In genomic region chr12:25151476-25151875, GRCh38 we compare ENCODE assay signal across 9 cellular contexts. TPM values are rescaled to one million over a fixed set of nuclear protein-coding genes. Genes with fewer than 3 reads are reported as not detected.
A peak's percentile ranks its signal among the peaks of the same experiment; 100 is the strongest.
DNase-seq lines count a peak whose midpoint lies in the region; ATAC-seq and TF ChIP-seq lines count a peak whose summit lies in the region.
"Had no signal": no experiment of that assay in that cellular context is flagged by ENCODE, and none has a peak within 500 bp of the region (broad histone marks: within the 10 kb centered on the region; RNA-seq: fewer than 3 reads in every experiment).

No MANE protein-coding gene starts in this region.

- CTCF ChIA-PET in HEK293 (lab: Yijun Ruan, JAX), result interaction anchor here (0.6 to 5.8 kb wide), 5 partner anchors 20 to 1733 kb away, joined by 4 to 28 read pairs (median 4); no protein-coding TSS in a partner anchor

- TF ChIP-seq POLR2A in prostate gland (IDR thresholded peaks at IDR 0.05), result no peak

- H3K36me3 ChIP-seq in HEK293 (ENCODE audit: control insufficient read depth in 2 of 2, insufficient read depth in 1 of 2, low read length in 2 of 2) (no peaks in the 10 kb centered on the region), prostate gland (no peaks in the 10 kb centered on the region)

- peak; percentile 96 for DNase-seq in amniotic epithelial cell (ENCODE audit: low read depth)
- peak in 2 of 3 donors; percentile 61 to 74 for DNase-seq in right cardiac atrium
- DNase-seq in stromal cell of bone marrow (ENCODE audit: low read depth), result peak; percentile 95
- DNase-seq in prostate gland (ENCODE audit: low spot score), result no peak
- DNase-seq in stimulated activated CD4-positive, alpha-beta T cell treated with anti-CD3 and anti-CD28 coated beads, Interleukin-4, amount 100 ng/mL, for 4 hours, result no peak
- no peak for DNase-seq in GM10266 (ENCODE audit: extremely low spot score)
- DNase-seq: NCI-H345 had no signal

- H3K4me1 ChIP-seq in HEK293 (ENCODE audit: control insufficient read depth, insufficient read depth, low read length), result no peaks in the 10 kb centered on the region
- no peaks in the 10 kb centered on the region for H3K4me1 ChIP-seq in right cardiac atrium (ENCODE audit: control insufficient read depth, insufficient read depth, low read length)
- no peaks in the 10 kb centered on the region for H3K4me1 ChIP-seq in prostate gland (replicated peaks)

- H3K27ac ChIP-seq in HEK293 (ENCODE audit: extremely low read depth, low read depth, low read length), result no peak overlapping the region
- H3K27ac ChIP-seq in right cardiac atrium (ENCODE audit: low read length), result no peak overlapping the region
- H3K27ac ChIP-seq in prostate gland, result no peak overlapping the region

- TF ChIP-seq CTCF in HEK293 (tag by site-specific recombination; IDR thresholded peaks at IDR 0.05), result no peak
- no peak for TF ChIP-seq CTCF in prostate gland (IDR thresholded peaks at IDR 0.05)
- no peak for TF ChIP-seq CTCF in GM10266 (IDR thresholded peaks at IDR 0.05; ENCODE audit: control insufficient read depth, insufficient read depth, low read depth, missing control alignments)

- intact Hi-C loops in right cardiac atrium (cut with DNase I) (no loop called here), prostate gland (cut with DNase I) (no loop called here)

- WGBS in right cardiac atrium, result 36% methylated on average over 5 of the region's 5 CpGs
- 53% methylated on average over 5 of the region's 5 CpGs for WGBS in prostate gland

- H3K9me3 ChIP-seq in HEK293 (ENCODE audit: control insufficient read depth, insufficient read depth, low read depth, low read length), result no peaks in the 10 kb centered on the region
- no peaks in the 10 kb centered on the region for H3K9me3 ChIP-seq in right cardiac atrium (ENCODE audit: control insufficient read depth, low read length)
- H3K9me3 ChIP-seq in prostate gland, result no peaks in the 10 kb centered on the region

- H3K4me3 ChIP-seq in HEK293 (ENCODE audit: low read depth, low read length) (no peak overlapping the region), right cardiac atrium (ENCODE audit: low read length) (no peak overlapping the region), prostate gland (no peak overlapping the region)

- H3K27me3 ChIP-seq in right cardiac atrium (ENCODE audit: control insufficient read depth, insufficient read depth) (no peaks in the 10 kb centered on the region), prostate gland (replicated peaks; ENCODE audit: insufficient read depth) (no peaks in the 10 kb centered on the region)

- POLR2A ChIA-PET in HEK293 (lab: Yijun Ruan, JAX), result interaction anchor here (1.0 kb wide), 1 partner anchor 44 kb away, joined by 3 read pairs; the partner anchor contains the start of genes DNAI7 and ETFRF1

- peak; percentile 81 to 93 for ATAC-seq in right cardiac atrium
- no peak for ATAC-seq in HG02840 (IDR thresholded peaks at IDR 0.05; ENCODE audit: low FRiP score, unreplicated experiment)

TF ChIP-seq in HEK293, 187 proteins besides CTCF, POLR2A, EP300 and RAD21 (continues in another document):
- TF ChIP-seq ZBTB17 (tag by site-specific recombination; IDR thresholded peaks at IDR 0.05) (peak; percentile 71; the same call in 1 of the 2 replicates), OSR2 (tag by site-specific recombination; IDR thresholded peaks at IDR 0.05) (0 out of 2 replicates have a peak, but pooled peaks have one; percentile 28), ZNF660 (tag by site-specific recombination; IDR thresholded peaks at IDR 0.05) (peak; percentile 34; the same call in 1 of the 2 replicates), ATF2 (tag by site-specific recombination; IDR thresholded peaks at IDR 0.05; ENCODE audit: low read depth) (peak; percentile 68; the same call in 1 of the 2 replicates), ZBTB11 (tag by site-specific recombination; conservative IDR thresholded peaks at IDR 0.05; ENCODE audit: low read depth) (no peak), ZNF24 (tag by site-specific recombination; IDR thresholded peaks at IDR 0.05) (no peak), ZBTB20 (tag by site-specific recombination; IDR thresholded peaks at IDR 0.05) (peak; percentile 40; the same call in 1 of the 2 replicates), ZNF629 (tag by site-specific recombination; IDR thresholded peaks at IDR 0.05) (peak; percentile 47; the same call in 1 of the 2 replicates), KLF7 (tag by site-specific recombination; IDR thresholded peaks at IDR 0.05; ENCODE audit: borderline replicate concordance) (no peak), ZEB2 (tag by site-specific recombination; IDR thresholded peaks at IDR 0.05) (no peak), ZBTB21 (tag by site-specific recombination; IDR thresholded peaks at IDR 0.05) (peak; percentile 44; the same call in 1 of the 2 replicates), ZNF362 (tag by site-specific recombination; IDR thresholded peaks at IDR 0.05) (no peak), ZNF548 (tag by site-specific recombination; IDR thresholded peaks at IDR 0.05) (no peak), ZBTB48 (tag by site-specific recombination; IDR thresholded peaks at IDR 0.05) (no peak), ZNF10 (tag by site-specific recombination; IDR thresholded peaks at IDR 0.05) (no peak), TRIM28 (IDR thresholded peaks at IDR 0.05; ENCODE audit: borderline replicate concordance, low read length) (0 out of 2 replicates have a peak, but pooled peaks have one; percentile 45), ZNF426 (tag by site-specific recombination; IDR thresholded peaks at IDR 0.05) (no peak)
- TF ChIP-seq, protein P1, sequence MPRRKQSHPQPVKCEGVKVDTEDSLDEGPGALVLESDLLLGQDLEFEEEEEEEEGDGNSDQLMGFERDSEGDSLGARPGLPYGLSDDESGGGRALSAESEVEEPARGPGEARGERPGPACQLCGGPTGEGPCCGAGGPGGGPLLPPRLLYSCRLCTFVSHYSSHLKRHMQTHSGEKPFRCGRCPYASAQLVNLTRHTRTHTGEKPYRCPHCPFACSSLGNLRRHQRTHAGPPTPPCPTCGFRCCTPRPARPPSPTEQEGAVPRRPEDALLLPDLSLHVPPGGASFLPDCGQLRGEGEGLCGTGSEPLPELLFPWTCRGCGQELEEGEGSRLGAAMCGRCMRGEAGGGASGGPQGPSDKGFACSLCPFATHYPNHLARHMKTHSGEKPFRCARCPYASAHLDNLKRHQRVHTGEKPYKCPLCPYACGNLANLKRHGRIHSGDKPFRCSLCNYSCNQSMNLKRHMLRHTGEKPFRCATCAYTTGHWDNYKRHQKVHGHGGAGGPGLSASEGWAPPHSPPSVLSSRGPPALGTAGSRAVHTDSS (tag by site-specific recombination; IDR thresholded peaks at IDR 0.05), result no peak

RNA-seq across cellular contexts. Expression of gene DNAI7, which starts 43.5 kb away (rescaled TPM):
- 1 to 10 TPM in 3 of 4 donors, under 1 TPM in 1; 0.83 to 2.2 (median 1.7) TPM for total RNA-seq in right cardiac atrium
- polyA plus RNA-seq in right cardiac atrium, result 0.32 TPM
- 1 to 10 TPM; 1.5 to 3.8 TPM for total RNA-seq in prostate gland

RNA-seq across cellular contexts. Expression of gene ETFRF1, which starts 43.6 kb away (rescaled TPM):
- total RNA-seq in right cardiac atrium (10 to 100 TPM; 48.5 to 58.1 (median 54.2) TPM), prostate gland (10 to 100 TPM; 23.1 to 39.3 TPM)
- 76.0 TPM for polyA plus RNA-seq in right cardiac atrium

Comparison
In these comparisons a context has a peak if more than half of its experiments do, and no peak if none do; other contexts are left out.
1. DNase-seq: peak in amniotic epithelial cell (single experiment), right cardiac atrium (2 of 3) and stromal cell of bone marrow (single experiment); none in prostate gland (single experiment), stimulated activated CD4-positive, alpha-beta T cell treated with anti-CD3 and anti-CD28 coated beads, Interleukin-4, amount 100 ng/mL, for 4 hours (0 of 2) and GM10266 (single experiment).